ENCODE assay signal across 1 cellular context in the genomic region with DNA sequence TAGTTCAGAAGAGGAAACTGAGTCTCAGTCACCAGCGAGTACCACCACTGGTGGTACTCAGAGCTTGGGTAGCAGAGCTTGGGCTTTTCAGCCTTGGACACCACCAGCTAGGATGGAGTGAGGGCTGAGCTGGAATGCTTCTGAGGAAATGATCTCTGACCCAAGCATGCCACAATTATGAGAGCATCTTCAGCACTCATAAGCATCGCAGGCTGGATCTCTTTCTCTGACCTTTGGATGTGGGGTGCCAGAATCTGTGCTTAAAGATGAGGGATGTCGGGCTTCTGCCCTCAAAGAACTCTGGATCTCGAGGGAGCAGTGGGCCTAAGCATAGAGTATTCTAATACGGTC.
TF ChIP-seq lines count a peak whose summit lies in the region.

No MANE protein-coding gene starts in this region.

TF ChIP-seq in H1, 55 proteins besides CTCF, POLR2A, EP300 and RAD21:
- TF ChIP-seq ASH2L (IDR thresholded peaks at IDR 0.05; ENCODE audit: low read length) (no peak), SUZ12 (IDR thresholded peaks at IDR 0.05; ENCODE audit: low read length) (no peak), KDM4A (IDR thresholded peaks at IDR 0.05; ENCODE audit: low read depth, low read length, severe bottlenecking) (no peak), TEAD4 (IDR thresholded peaks at IDR 0.05; ENCODE audit: low read depth, low read length) (no peak), TBP (IDR thresholded peaks at IDR 0.05; ENCODE audit: low read depth, low read length) (no peak), SP4 (IDR thresholded peaks at IDR 0.05; ENCODE audit: low read length) (no peak), TAF1 (IDR thresholded peaks at IDR 0.05; ENCODE audit: low read depth, low read length) (no peak), NANOG (IDR thresholded peaks at IDR 0.05; ENCODE audit: insufficient read depth, low read depth, low read length, poor library complexity, severe bottlenecking) (no peak), EGR1 (IDR thresholded peaks at IDR 0.05; ENCODE audit: borderline replicate concordance, low read depth, low read length) (no peak), BRCA1 (IDR thresholded peaks at IDR 0.05; ENCODE audit: low read depth, low read length) (no peak), CEBPB (IDR thresholded peaks at IDR 0.05; ENCODE audit: low read depth, low read length) (no peak), SP2 (IDR thresholded peaks at IDR 0.05; ENCODE audit: low read length) (no peak), CBX8 (IDR thresholded peaks at IDR 0.05; ENCODE audit: borderline replicate concordance, low read depth, low read length) (no peak), GABPA (IDR thresholded peaks at IDR 0.05; ENCODE audit: borderline replicate concordance, insufficient read depth, low read length) (no peak), HDAC2 (IDR thresholded peaks at IDR 0.05; ENCODE audit: borderline replicate concordance in 1 of 2, low read depth in 2 of 2, low read length in 2 of 2) (no peak), JUN (IDR thresholded peaks at IDR 0.05; ENCODE audit: low read depth, low read length) (no peak)
- TF ChIP-seq, protein P1, sequence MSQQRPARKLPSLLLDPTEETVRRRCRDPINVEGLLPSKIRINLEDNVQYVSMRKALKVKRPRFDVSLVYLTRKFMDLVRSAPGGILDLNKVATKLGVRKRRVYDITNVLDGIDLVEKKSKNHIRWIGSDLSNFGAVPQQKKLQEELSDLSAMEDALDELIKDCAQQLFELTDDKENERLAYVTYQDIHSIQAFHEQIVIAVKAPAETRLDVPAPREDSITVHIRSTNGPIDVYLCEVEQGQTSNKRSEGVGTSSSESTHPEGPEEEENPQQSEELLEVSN (IDR thresholded peaks at IDR 0.05): no peak
TF ChIP-seq in H1: peak in this region for 0.
